ENCODE assay signal across 1 cellular context in the genomic region with DNA sequence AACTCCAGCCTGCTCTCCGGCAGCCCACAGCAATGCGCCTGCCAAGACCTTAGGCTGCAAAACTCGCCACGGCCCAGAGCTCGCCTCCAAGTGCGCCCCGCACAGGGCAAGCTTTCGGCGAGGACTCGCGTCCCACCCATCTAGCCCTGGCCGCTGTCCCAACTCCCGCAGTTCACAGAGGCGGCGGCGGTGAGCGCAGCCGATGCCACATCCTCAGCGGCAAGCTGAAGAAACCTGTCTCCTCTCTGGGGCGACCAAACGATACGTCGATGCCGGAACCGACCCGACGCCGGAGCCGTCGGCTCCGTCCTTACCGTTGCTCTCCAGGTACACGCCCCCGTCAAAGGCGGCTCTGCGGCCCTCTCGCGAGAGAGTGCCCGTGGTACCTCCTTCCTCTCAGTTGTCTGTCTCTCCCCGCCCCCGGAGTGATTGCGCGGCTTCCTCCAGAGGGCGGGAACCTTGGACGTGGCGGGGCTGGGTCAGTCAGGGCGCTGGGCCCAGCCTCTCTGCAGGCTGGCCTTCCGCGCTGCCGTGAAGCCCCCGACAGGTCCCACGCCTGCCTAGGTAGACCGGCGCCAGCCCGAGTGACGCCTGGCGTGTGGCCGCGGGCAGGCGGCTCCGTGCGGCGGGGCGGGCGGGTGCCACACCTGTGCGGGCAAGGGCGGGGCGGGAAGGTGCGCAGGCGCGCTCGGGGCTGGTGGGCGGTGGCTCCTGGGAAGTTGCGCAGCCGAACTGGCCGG.
A peak's percentile ranks its signal among the peaks of the same experiment; 100 is the strongest.
TF ChIP-seq lines count a peak whose summit lies in the region.

No MANE protein-coding gene starts in this region.

TF ChIP-seq in HepG2, 621 proteins besides CTCF, POLR2A, EP300 and RAD21 (continued from another document and continues in another):
- TF ChIP-seq, protein P1, sequence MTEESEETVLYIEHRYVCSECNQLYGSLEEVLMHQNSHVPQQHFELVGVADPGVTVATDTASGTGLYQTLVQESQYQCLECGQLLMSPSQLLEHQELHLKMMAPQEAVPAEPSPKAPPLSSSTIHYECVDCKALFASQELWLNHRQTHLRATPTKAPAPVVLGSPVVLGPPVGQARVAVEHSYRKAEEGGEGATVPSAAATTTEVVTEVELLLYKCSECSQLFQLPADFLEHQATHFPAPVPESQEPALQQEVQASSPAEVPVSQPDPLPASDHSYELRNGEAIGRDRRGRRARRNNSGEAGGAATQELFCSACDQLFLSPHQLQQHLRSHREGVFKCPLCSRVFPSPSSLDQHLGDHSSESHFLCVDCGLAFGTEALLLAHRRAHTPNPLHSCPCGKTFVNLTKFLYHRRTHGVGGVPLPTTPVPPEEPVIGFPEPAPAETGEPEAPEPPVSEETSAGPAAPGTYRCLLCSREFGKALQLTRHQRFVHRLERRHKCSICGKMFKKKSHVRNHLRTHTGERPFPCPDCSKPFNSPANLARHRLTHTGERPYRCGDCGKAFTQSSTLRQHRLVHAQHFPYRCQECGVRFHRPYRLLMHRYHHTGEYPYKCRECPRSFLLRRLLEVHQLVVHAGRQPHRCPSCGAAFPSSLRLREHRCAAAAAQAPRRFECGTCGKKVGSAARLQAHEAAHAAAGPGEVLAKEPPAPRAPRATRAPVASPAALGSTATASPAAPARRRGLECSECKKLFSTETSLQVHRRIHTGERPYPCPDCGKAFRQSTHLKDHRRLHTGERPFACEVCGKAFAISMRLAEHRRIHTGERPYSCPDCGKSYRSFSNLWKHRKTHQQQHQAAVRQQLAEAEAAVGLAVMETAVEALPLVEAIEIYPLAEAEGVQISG (CRISPR knock-in tag; IDR thresholded peaks at IDR 0.05), result peak; percentile 65
- no peak for TF ChIP-seq NFYC (CRISPR knock-in tag; IDR thresholded peaks at IDR 0.05)
- TF ChIP-seq, protein P2, sequence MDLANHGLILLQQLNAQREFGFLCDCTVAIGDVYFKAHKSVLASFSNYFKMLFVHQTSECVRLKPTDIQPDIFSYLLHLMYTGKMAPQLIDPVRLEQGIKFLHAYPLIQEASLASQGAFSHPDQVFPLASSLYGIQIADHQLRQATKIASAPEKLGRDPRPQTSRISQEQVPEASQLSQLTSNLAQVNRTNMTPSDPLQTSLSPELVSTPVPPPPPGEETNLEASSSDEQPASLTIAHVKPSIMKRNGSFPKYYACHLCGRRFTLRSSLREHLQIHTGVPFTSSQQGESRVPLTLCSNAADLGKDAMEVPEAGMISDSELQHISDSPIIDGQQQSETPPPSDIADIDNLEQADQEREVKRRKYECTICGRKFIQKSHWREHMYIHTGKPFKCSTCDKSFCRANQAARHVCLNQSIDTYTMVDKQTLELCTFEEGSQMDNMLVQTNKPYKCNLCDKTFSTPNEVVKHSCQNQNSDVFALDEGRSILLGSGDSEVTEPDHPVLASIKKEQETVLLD (CRISPR knock-in tag; IDR thresholded peaks at IDR 0.05; ENCODE audit: low read depth), result peak; percentile 75
- peak; percentile 85 for TF ChIP-seq AGO2 (optimal IDR thresholded peaks at IDR 0.05; ENCODE audit: low read depth, low read length)
- TF ChIP-seq NBN (conservative IDR thresholded peaks at IDR 0.05), result no peak
- peak; percentile 83; the same call in 1 of the 2 replicates for TF ChIP-seq MTA1 (CRISPR knock-in tag; IDR thresholded peaks at IDR 0.05; ENCODE audit: borderline replicate concordance)
- TF ChIP-seq ZNF780A (CRISPR knock-in tag; IDR thresholded peaks at IDR 0.05), result no peak
- TF ChIP-seq ZNF354B (CRISPR knock-in tag; IDR thresholded peaks at IDR 0.05), result no peak
- TF ChIP-seq ERF (CRISPR knock-in tag; IDR thresholded peaks at IDR 0.05), result peak; percentile 37
- no peak for TF ChIP-seq KLF11 (CRISPR knock-in tag; IDR thresholded peaks at IDR 0.05)
- TF ChIP-seq, protein P3, sequence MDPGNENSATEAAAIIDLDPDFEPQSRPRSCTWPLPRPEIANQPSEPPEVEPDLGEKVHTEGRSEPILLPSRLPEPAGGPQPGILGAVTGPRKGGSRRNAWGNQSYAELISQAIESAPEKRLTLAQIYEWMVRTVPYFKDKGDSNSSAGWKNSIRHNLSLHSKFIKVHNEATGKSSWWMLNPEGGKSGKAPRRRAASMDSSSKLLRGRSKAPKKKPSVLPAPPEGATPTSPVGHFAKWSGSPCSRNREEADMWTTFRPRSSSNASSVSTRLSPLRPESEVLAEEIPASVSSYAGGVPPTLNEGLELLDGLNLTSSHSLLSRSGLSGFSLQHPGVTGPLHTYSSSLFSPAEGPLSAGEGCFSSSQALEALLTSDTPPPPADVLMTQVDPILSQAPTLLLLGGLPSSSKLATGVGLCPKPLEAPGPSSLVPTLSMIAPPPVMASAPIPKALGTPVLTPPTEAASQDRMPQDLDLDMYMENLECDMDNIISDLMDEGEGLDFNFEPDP (CRISPR knock-in tag; conservative IDR thresholded peaks at IDR 0.05), result 0 out of 2 replicates have a peak, but pooled peaks have one; percentile 0
- no peak for TF ChIP-seq SMYD3 (CRISPR knock-in tag; IDR thresholded peaks at IDR 0.05)
- TF ChIP-seq ZNF292 (CRISPR knock-in tag; IDR thresholded peaks at IDR 0.05; ENCODE audit: borderline replicate concordance, low read depth), result peak; percentile 72; the same call in 1 of the 2 replicates
- TF ChIP-seq ESRRA (CRISPR knock-in tag; IDR thresholded peaks at IDR 0.05; ENCODE audit: low read depth), result peak; percentile 4; the same call in 1 of the 2 replicates
- TF ChIP-seq, protein P4, sequence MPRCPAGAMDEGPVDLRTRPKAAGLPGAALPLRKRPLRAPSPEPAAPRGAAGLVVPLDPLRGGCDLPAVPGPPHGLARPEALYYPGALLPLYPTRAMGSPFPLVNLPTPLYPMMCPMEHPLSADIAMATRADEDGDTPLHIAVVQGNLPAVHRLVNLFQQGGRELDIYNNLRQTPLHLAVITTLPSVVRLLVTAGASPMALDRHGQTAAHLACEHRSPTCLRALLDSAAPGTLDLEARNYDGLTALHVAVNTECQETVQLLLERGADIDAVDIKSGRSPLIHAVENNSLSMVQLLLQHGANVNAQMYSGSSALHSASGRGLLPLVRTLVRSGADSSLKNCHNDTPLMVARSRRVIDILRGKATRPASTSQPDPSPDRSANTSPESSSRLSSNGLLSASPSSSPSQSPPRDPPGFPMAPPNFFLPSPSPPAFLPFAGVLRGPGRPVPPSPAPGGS (CRISPR knock-in tag; IDR thresholded peaks at IDR 0.05), result peak; percentile 93
- peak; percentile 16; the same call in 1 of the 2 replicates for TF ChIP-seq ZNF772 (CRISPR knock-in tag; IDR thresholded peaks at IDR 0.05)
- TF ChIP-seq ZFP36L2 (CRISPR knock-in tag; IDR thresholded peaks at IDR 0.05), result no peak
- no peak for TF ChIP-seq THYN1 (CRISPR knock-in tag; IDR thresholded peaks at IDR 0.05; ENCODE audit: borderline replicate concordance, low read depth)
- no peak; the same call in 1 of the 2 replicates for TF ChIP-seq ZNF713 (CRISPR knock-in tag; IDR thresholded peaks at IDR 0.05)
- peak; percentile 73 for TF ChIP-seq POLR2AphosphoS5 (IDR thresholded peaks at IDR 0.05; ENCODE audit: low read depth, low read length)
- peak; percentile 41; the same call in 1 of the 2 replicates for TF ChIP-seq NFKBIZ (CRISPR knock-in tag; IDR thresholded peaks at IDR 0.05)
- peak; percentile 22 for TF ChIP-seq XRCC5 (optimal IDR thresholded peaks at IDR 0.05; ENCODE audit: low read length)
- peak; percentile 36; the same call in 1 of the 2 replicates for TF ChIP-seq FIP1L1 (IDR thresholded peaks at IDR 0.05; ENCODE audit: borderline replicate concordance, insufficient read depth, low read depth, low read length)
- TF ChIP-seq ZNF263 (CRISPR knock-in tag; IDR thresholded peaks at IDR 0.05), result peak; percentile 56; the same call in 1 of the 2 replicates
- TF ChIP-seq ZBTB20 (CRISPR knock-in tag; IDR thresholded peaks at IDR 0.05; ENCODE audit: borderline replicate concordance, low read depth), result peak; percentile 36; the same call in 1 of the 2 replicates
- 0 out of 2 replicates have a peak, but pooled peaks have one; percentile 30 for TF ChIP-seq MIER2 (CRISPR knock-in tag; IDR thresholded peaks at IDR 0.05)
- TF ChIP-seq, protein P5, sequence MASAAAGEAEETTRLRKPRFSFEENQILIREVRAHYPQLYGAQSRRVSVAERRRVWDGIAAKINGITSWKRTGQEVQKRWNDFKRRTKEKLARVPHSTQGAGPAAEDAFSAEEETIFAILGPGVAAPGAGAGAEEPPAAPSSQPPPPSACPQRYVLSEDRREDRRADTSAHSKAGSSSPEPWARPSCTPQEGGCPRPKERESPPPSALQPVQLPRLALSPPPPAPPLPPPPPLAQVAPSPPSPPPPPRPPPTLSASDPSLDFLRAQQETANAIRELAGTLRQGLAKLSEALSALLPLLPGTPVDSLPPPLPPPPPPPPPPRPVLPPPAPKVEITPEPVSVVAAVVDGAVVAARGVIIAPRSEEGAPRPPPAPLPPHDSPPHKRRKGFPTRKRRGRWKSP (CRISPR knock-in tag; IDR thresholded peaks at IDR 0.05), result peak; percentile 78; the same call in 1 of the 2 replicates
- no peak for TF ChIP-seq NR2F6 (IDR thresholded peaks at IDR 0.05)
- TF ChIP-seq NR2F6 (CRISPR knock-in tag; IDR thresholded peaks at IDR 0.05), result peak; percentile 31; the same call in 1 of the 2 replicates
- TF ChIP-seq ZMAT3 (CRISPR knock-in tag; conservative IDR thresholded peaks at IDR 0.05), result peak; percentile 89
- no peak for TF ChIP-seq NKX3-1 (CRISPR knock-in tag; IDR thresholded peaks at IDR 0.05)
- no peak for TF ChIP-seq ZNF652 (CRISPR knock-in tag; IDR thresholded peaks at IDR 0.05; ENCODE audit: borderline replicate concordance, low read depth)
- TF ChIP-seq, protein P6, sequence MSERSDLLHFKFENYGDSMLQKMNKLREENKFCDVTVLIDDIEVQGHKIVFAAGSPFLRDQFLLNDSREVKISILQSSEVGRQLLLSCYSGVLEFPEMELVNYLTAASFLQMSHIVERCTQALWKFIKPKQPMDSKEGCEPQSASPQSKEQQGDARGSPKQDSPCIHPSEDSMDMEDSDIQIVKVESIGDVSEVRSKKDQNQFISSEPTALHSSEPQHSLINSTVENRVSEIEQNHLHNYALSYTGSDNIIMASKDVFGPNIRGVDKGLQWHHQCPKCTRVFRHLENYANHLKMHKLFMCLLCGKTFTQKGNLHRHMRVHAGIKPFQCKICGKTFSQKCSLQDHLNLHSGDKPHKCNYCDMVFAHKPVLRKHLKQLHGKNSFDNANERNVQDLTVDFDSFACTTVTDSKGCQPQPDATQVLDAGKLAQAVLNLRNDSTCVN (CRISPR knock-in tag; IDR thresholded peaks at IDR 0.05; ENCODE audit: borderline replicate concordance), result peak; percentile 51; the same call in 1 of the 2 replicates
- peak; percentile 84; the same call in 1 of the 2 replicates for TF ChIP-seq ZNF337 (CRISPR knock-in tag; IDR thresholded peaks at IDR 0.05; ENCODE audit: borderline replicate concordance, low read depth)
- TF ChIP-seq ZNF510 (CRISPR knock-in tag; IDR thresholded peaks at IDR 0.05; ENCODE audit: low read depth), result no peak; the same call in 1 of the 2 replicates
- TF ChIP-seq FOXM1 (CRISPR knock-in tag; IDR thresholded peaks at IDR 0.05), result no peak
- no peak; the same call in 1 of the 2 replicates for TF ChIP-seq FOXJ3 (CRISPR knock-in tag; IDR thresholded peaks at IDR 0.05; ENCODE audit: borderline replicate concordance)
- no peak for TF ChIP-seq HMG20A (CRISPR knock-in tag; IDR thresholded peaks at IDR 0.05; ENCODE audit: borderline replicate concordance)
- peak; percentile 90; the same call in 1 of the 2 replicates for TF ChIP-seq ZNF274 (CRISPR knock-in tag; IDR thresholded peaks at IDR 0.05)
- no peak for TF ChIP-seq TBX3 (IDR thresholded peaks at IDR 0.05; ENCODE audit: borderline replicate concordance)
- no peak for TF ChIP-seq ZNF589 (CRISPR knock-in tag; conservative IDR thresholded peaks at IDR 0.05)
- no peak for TF ChIP-seq ZNF484 (CRISPR knock-in tag; IDR thresholded peaks at IDR 0.05; ENCODE audit: borderline replicate concordance, low read depth)
- TF ChIP-seq ZKSCAN5 (CRISPR knock-in tag; IDR thresholded peaks at IDR 0.05), result 0 out of 2 replicates have a peak, but pooled peaks have one; percentile 17
- peak; percentile 42; the same call in 1 of the 2 replicates for TF ChIP-seq ZNF878 (CRISPR knock-in tag; IDR thresholded peaks at IDR 0.05)
- TF ChIP-seq TBX2 (CRISPR knock-in tag; IDR thresholded peaks at IDR 0.05; ENCODE audit: borderline replicate concordance), result peak; percentile 78; the same call in 1 of the 2 replicates
- TF ChIP-seq ZNF607 (CRISPR knock-in tag; IDR thresholded peaks at IDR 0.05; ENCODE audit: borderline replicate concordance), result peak; percentile 64
- no peak for TF ChIP-seq ZFP37 (CRISPR knock-in tag; IDR thresholded peaks at IDR 0.05; ENCODE audit: borderline replicate concordance)
- TF ChIP-seq, protein P7, sequence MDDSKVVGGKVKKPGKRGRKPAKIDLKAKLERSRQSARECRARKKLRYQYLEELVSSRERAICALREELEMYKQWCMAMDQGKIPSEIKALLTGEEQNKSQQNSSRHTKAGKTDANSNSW (CRISPR knock-in tag; IDR thresholded peaks at IDR 0.05; ENCODE audit: borderline replicate concordance), result peak; percentile 89
- TF ChIP-seq SIN3A (IDR thresholded peaks at IDR 0.05; ENCODE audit: borderline replicate concordance, low read depth, low read length), result no peak; the same call in 1 of the 2 replicates
- no peak for TF ChIP-seq ZSCAN20 (CRISPR knock-in tag; IDR thresholded peaks at IDR 0.05; ENCODE audit: borderline replicate concordance)
- TF ChIP-seq GTF3A (CRISPR knock-in tag; conservative IDR thresholded peaks at IDR 0.05), result 0 out of 2 replicates have a peak, but pooled peaks have one; percentile 74
- peak; percentile 81; the same call in 1 of the 2 replicates for TF ChIP-seq SNAPC2 (CRISPR knock-in tag; IDR thresholded peaks at IDR 0.05)
- no peak for TF ChIP-seq ZBTB1 (CRISPR knock-in tag; IDR thresholded peaks at IDR 0.05; ENCODE audit: borderline replicate concordance)
- no peak for TF ChIP-seq ZNF10 (CRISPR knock-in tag; IDR thresholded peaks at IDR 0.05; ENCODE audit: borderline replicate concordance, low read depth)
- no peak for TF ChIP-seq SYNCRIP (IDR thresholded peaks at IDR 0.05; ENCODE audit: insufficient read depth, low read depth, low read length)
- no peak for TF ChIP-seq MAFK (conservative IDR thresholded peaks at IDR 0.05 in 1 of 2, IDR thresholded peaks at IDR 0.05 in 1 of 2; ENCODE audit: low read length in 2 of 2)
- TF ChIP-seq, protein P8, sequence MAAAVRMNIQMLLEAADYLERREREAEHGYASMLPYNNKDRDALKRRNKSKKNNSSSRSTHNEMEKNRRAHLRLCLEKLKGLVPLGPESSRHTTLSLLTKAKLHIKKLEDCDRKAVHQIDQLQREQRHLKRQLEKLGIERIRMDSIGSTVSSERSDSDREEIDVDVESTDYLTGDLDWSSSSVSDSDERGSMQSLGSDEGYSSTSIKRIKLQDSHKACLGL (CRISPR knock-in tag; IDR thresholded peaks at IDR 0.05), result peak; percentile 49
